In genomic region chr11:77126156-77126775, GRCh38 we compare ENCODE assay signal across 14 cellular contexts. TPM values are rescaled to one million over a fixed set of nuclear protein-coding genes. Genes with fewer than 3 reads are reported as not detected.
A peak's percentile ranks its signal among the peaks of the same experiment; 100 is the strongest.
DNase-seq lines count a peak whose midpoint lies in the region; ATAC-seq and TF ChIP-seq lines count a peak whose summit lies in the region.
"Had no signal": no experiment of that assay in that cellular context is flagged by ENCODE, and none has a peak within 500 bp of the region (broad histone marks: within the 10 kb centered on the region; RNA-seq: fewer than 3 reads in every experiment).

No MANE protein-coding gene starts in this region.

- no peaks in the 10 kb centered on the region for H3K36me3 ChIP-seq in OCI-LY3 (replicated peaks; ENCODE audit: low read depth, low read length)

- peaks cover 9 to 12% of the 10 kb centered on the region in 2 donors for H3K27me3 Mint-ChIP-seq in natural killer cell (ENCODE audit: low read depth in 2 of 2)
- H3K27me3 Mint-ChIP-seq in natural killer cell treated with Interleukin-12 subunit alpha and Interleukin-12 subunit beta and Interleukin-15 and Interleukin-18, amount 100 ng/mL, for 72 hours: peaks cover 0 to 11% of the 10 kb centered on the region in 2 donors
- H3K27me3 Mint-ChIP-seq in immature natural killer cell (ENCODE audit: low read depth in 3 of 3): peaks cover 6 to 12% (median 6%) of the 10 kb centered on the region in 3 donors
- peaks cover 6% of the 10 kb centered on the region for H3K27me3 Mint-ChIP-seq in HFFc6 (ENCODE audit: insufficient read depth)

- H4K20me1 ChIP-seq in OCI-LY3 (ENCODE audit: insufficient read depth, low read length): no peaks in the 10 kb centered on the region

- ATAC-seq in natural killer cell: no peak
- no peak for ATAC-seq in natural killer cell treated with Interleukin-12 subunit alpha and Interleukin-12 subunit beta and Interleukin-15 and Interleukin-18, amount 100 ng/mL, for 72 hours
- no peak for ATAC-seq in GM19452 (IDR thresholded peaks at IDR 0.05; ENCODE audit: unreplicated experiment)

- H3K27ac ChIP-seq in OCI-LY3 (ENCODE audit: low read length): no peak overlapping the region

- H3K4me1 Mint-ChIP-seq in natural killer cell (peaks cover 0 to 16% of the 10 kb centered on the region in 2 donors), immature natural killer cell (peaks cover 5 to 13% of the 10 kb centered on the region in 2 donors), HFFc6 (ENCODE audit: low read depth) (peaks cover 19% of the 10 kb centered on the region)
- no peaks in the 10 kb centered on the region for H3K4me1 Mint-ChIP-seq in natural killer cell treated with Interleukin-12 subunit alpha and Interleukin-12 subunit beta and Interleukin-15 and Interleukin-18, amount 100 ng/mL, for 72 hours (ENCODE audit: low read depth in 2 of 2)

- H3K9me3 Mint-ChIP-seq in natural killer cell (no peaks in the 10 kb centered on the region), immature natural killer cell (no peaks in the 10 kb centered on the region), HFFc6 (no peaks in the 10 kb centered on the region)
- no peaks in the 10 kb centered on the region for H3K9me3 Mint-ChIP-seq in natural killer cell treated with Interleukin-12 subunit alpha and Interleukin-12 subunit beta and Interleukin-15 and Interleukin-18, amount 100 ng/mL, for 72 hours

- H3K4me3 Mint-ChIP-seq in natural killer cell: peak overlapping the region; percentile 31
- H3K4me3 Mint-ChIP-seq in natural killer cell treated with Interleukin-12 subunit alpha and Interleukin-12 subunit beta and Interleukin-15 and Interleukin-18, amount 100 ng/mL, for 72 hours: no peak overlapping the region
- peak overlapping the region; percentile 7 to 44 (median 27) for H3K4me3 Mint-ChIP-seq in immature natural killer cell
- no peak overlapping the region for H3K4me3 Mint-ChIP-seq in HFFc6

- peaks cover 15% of the 10 kb centered on the region for H3K4me1 ChIP-seq in OCI-LY3 (ENCODE audit: low read length)

- H3K9me3 ChIP-seq in OCI-LY3 (ENCODE audit: insufficient read depth, low read length): no peaks in the 10 kb centered on the region
- H3K9me3 ChIP-seq: gastroesophageal sphincter, tibial nerve had no signal

- no peak overlapping the region for H3K4me3 ChIP-seq in OCI-LY3 (ENCODE audit: low read length)

- H3K27ac Mint-ChIP-seq in natural killer cell: no peak overlapping the region
- no peak overlapping the region for H3K27ac Mint-ChIP-seq in natural killer cell treated with Interleukin-12 subunit alpha and Interleukin-12 subunit beta and Interleukin-15 and Interleukin-18, amount 100 ng/mL, for 72 hours
- no peak overlapping the region for H3K27ac Mint-ChIP-seq in immature natural killer cell
- no peak overlapping the region for H3K27ac Mint-ChIP-seq in HFFc6

- DNase-seq in natural killer cell: no peak
- DNase-seq in natural killer cell treated with Interleukin-12 subunit alpha and Interleukin-12 subunit beta and Interleukin-15 and Interleukin-18, amount 100 ng/mL, for 72 hours (ENCODE audit: low spot score): no peak
- no peak for DNase-seq in immature natural killer cell
- DNase-seq in T1000 (lab: John Stamatoyannopoulos, UW): no peak
- DNase-seq in stimulated activated CD4-positive, alpha-beta T cell treated with anti-CD3 and anti-CD28 coated beads, Interleukin-1b, Interleukin-23, amount 100 ng/mL, for 48 hours: no peak
- no peak for DNase-seq in HFFc6
- DNase-seq: activated CD8-positive, alpha-beta memory T cell treated with anti-CD3 and anti-CD28 coated beads for 24 hours; NCI-H748 treated with DMSO at 0.1 percent for 48 hours had no signal

- H3K27me3 ChIP-seq in OCI-LY3 (ENCODE audit: low read depth, low read length): no peaks in the 10 kb centered on the region
- H3K27me3 ChIP-seq: tibial nerve had no signal

- no peak overlapping the region for H2AFZ ChIP-seq in OCI-LY3 (ENCODE audit: low read depth, low read length)

- no peaks in the 10 kb centered on the region for H3K79me2 ChIP-seq in OCI-LY3 (ENCODE audit: low read length)

- no peak overlapping the region for H3K9ac ChIP-seq in OCI-LY3 (ENCODE audit: low read length)

- H3K36me3 Mint-ChIP-seq in natural killer cell: no peaks in the 10 kb centered on the region
- H3K36me3 Mint-ChIP-seq in natural killer cell treated with Interleukin-12 subunit alpha and Interleukin-12 subunit beta and Interleukin-15 and Interleukin-18, amount 100 ng/mL, for 72 hours: no peaks in the 10 kb centered on the region
- peaks cover 0 to 9% (median 3%) of the 10 kb centered on the region in 3 donors for H3K36me3 Mint-ChIP-seq in immature natural killer cell
- H3K36me3 Mint-ChIP-seq in HFFc6 (ENCODE audit: low read depth): no peaks in the 10 kb centered on the region

- TF ChIP-seq CTCF in natural killer cell (IDR thresholded peaks at IDR 0.05) (no peak), OCI-LY3 (IDR thresholded peaks at IDR 0.05; ENCODE audit: low read depth, low read length) (no peak), HFFc6 (IDR thresholded peaks at IDR 0.05) (no peak)

- intact Hi-C loops in natural killer cell (cut with micrococcal nuclease): loop anchor here (2.0 kb wide), 1 partner anchor 493 kb away; no protein-coding TSS in a partner anchor

- peak overlapping the region; percentile 99; the same call in 1 of the 2 replicates for H3K4me2 ChIP-seq in OCI-LY3 (ENCODE audit: low read length)

RNA-seq across cellular contexts. Expression of gene MYO7A, which starts 1.8 kb away (rescaled TPM):
- total RNA-seq in natural killer cell: 1 to 10 TPM in 1 of 3 donors, under 1 TPM in 2; 0.20 to 1.1 (median 0.68) TPM
- total RNA-seq in natural killer cell treated with Interleukin-12 subunit alpha and Interleukin-12 subunit beta and Interleukin-15 and Interleukin-18, amount 100 ng/mL, for 72 hours: under 1 TPM in 1 of 2 donors, not detected in 1; 0.05 TPM
- polyA plus RNA-seq in immature natural killer cell: under 1 TPM in 2 of 3 donors, not detected in 1; 0.21 to 0.45 TPM
- total RNA-seq in HFFc6 (2021; fragmentation: NEBNext Ultra II Directional; extraction: Animal tissue kit (Norgen Biotek cat#: 25700)): under 1 TPM in 2 of 6 experiments, not detected in 4; 0.05 to 0.09 TPM

RNA-seq across cellular contexts. Expression of gene OMP, which starts 23.6 kb away (rescaled TPM):
- 1 to 10 TPM in 1 of 3 donors, under 1 TPM in 2; 0.82 to 1.4 (median 0.85) TPM for total RNA-seq in natural killer cell
- total RNA-seq in natural killer cell treated with Interleukin-12 subunit alpha and Interleukin-12 subunit beta and Interleukin-15 and Interleukin-18, amount 100 ng/mL, for 72 hours: not detected
- not detected for polyA plus RNA-seq in immature natural killer cell
- total RNA-seq in HFFc6 (2021; fragmentation: NEBNext Ultra II Directional; extraction: Animal tissue kit (Norgen Biotek cat#: 25700)): under 1 TPM in 1 of 6 experiments, not detected in 5; 0.77 TPM
- total RNA-seq: gastroesophageal sphincter, mononuclear cell had no signal
- polyA plus RNA-seq: BJ had no signal

RNA-seq across cellular contexts. Expression of gene CAPN5, which starts 59.5 kb away (rescaled TPM):
- total RNA-seq in natural killer cell: 10 to 100 TPM; 32.3 to 34.5 (median 34.3) TPM
- 1 to 10 TPM; 2.5 to 2.7 TPM for total RNA-seq in natural killer cell treated with Interleukin-12 subunit alpha and Interleukin-12 subunit beta and Interleukin-15 and Interleukin-18, amount 100 ng/mL, for 72 hours
- 10 to 100 TPM in 1 of 3 donors, 1 to 10 TPM in 2; 1.6 to 18.8 (median 6.1) TPM for polyA plus RNA-seq in immature natural killer cell
- total RNA-seq in HFFc6 (2021; fragmentation: NEBNext Ultra II Directional; extraction: Animal tissue kit (Norgen Biotek cat#: 25700)): 10 to 100 TPM; 20.7 to 32.7 (median 29.0) TPM

Comparison
In these comparisons a context has a peak if more than half of its experiments do, and no peak if none do; other contexts are left out.
1. H3K4me3 Mint-ChIP-seq: peak in natural killer cell (single experiment) and immature natural killer cell (5 of 5); none in natural killer cell treated with Interleukin-12 subunit alpha and Interleukin-12 subunit beta and Interleukin-15 and Interleukin-18, amount 100 ng/mL, for 72 hours (single experiment) and HFFc6 (single experiment).
2. RNA of gene CAPN5, which starts 59.5 kb away (total RNA-seq): 32.3 to 34.5 TPM in natural killer cell and 20.7 to 32.7 TPM in HFFc6; 2.5 to 2.7 TPM in natural killer cell treated with Interleukin-12 subunit alpha and Interleukin-12 subunit beta and Interleukin-15 and Interleukin-18, amount 100 ng/mL, for 72 hours; every median in the first group is over 4 times any median in the second.